Comparison of ENCODE assay signal across 14 cellular contexts in genomic region chr18:36811955-36812354, GRCh38.
"Had no signal": no experiment of that assay in that cellular context is flagged by ENCODE, and none has a peak within 500 bp of the region (broad histone marks: within the 10 kb centered on the region; RNA-seq: fewer than 3 reads in every experiment).

No MANE protein-coding gene starts in this region.

- H3K4me3 Mint-ChIP-seq: activated naive CD4-positive, alpha-beta T cell treated with anti-CD3 and anti-CD28 coated beads for 36 hours; activated naive CD8-positive, alpha-beta T cell treated with anti-CD3 and anti-CD28 coated beads, Interleukin-2, amount 50 U/mL, for 24 hours; activated T-helper 17 cell treated with anti-CD3 and anti-CD28 coated beads, Interleukin-2, amount 50 U/mL, for 72 hours; immature natural killer cell; neural crest cell had no signal

- H3K27me3 ChIP-seq: cardiac muscle cell, foreskin keratinocyte, ovary, transverse colon had no signal

- H3K9me3 ChIP-seq: ovary, transverse colon had no signal

- H3K27ac Mint-ChIP-seq: activated naive CD4-positive, alpha-beta T cell treated with anti-CD3 and anti-CD28 coated beads for 36 hours; activated naive CD8-positive, alpha-beta T cell treated with anti-CD3 and anti-CD28 coated beads, Interleukin-2, amount 50 U/mL, for 24 hours; activated T-helper 17 cell treated with anti-CD3 and anti-CD28 coated beads, Interleukin-2, amount 50 U/mL, for 72 hours; immature natural killer cell had no signal

- ATAC-seq: activated naive CD8-positive, alpha-beta T cell treated with anti-CD3 and anti-CD28 coated beads, Interleukin-2, amount 50 U/mL, for 24 hours; activated T-helper 17 cell treated with anti-CD3 and anti-CD28 coated beads, Interleukin-2, amount 50 U/mL, for 72 hours; foreskin keratinocyte had no signal

- H3K4me3 ChIP-seq: cardiac muscle cell, ovary, transverse colon had no signal

- H3K27ac ChIP-seq: cardiac muscle cell, epithelial cell of prostate, foreskin keratinocyte had no signal

- DNase-seq: activated CD4-positive, alpha-beta T cell treated with anti-CD3 and anti-CD28 coated beads, Interleukin-2, amount 50 U/mL, for 1 hour; activated naive CD4-positive, alpha-beta T cell treated with anti-CD3 and anti-CD28 coated beads for 36 hours; activated naive CD8-positive, alpha-beta T cell treated with anti-CD3 and anti-CD28 coated beads, Interleukin-2, amount 50 U/mL, for 24 hours; foreskin keratinocyte; immature natural killer cell; stimulated activated CD4-positive, alpha-beta T cell treated with anti-CD3 and anti-CD28 coated beads, Interleukin-12 subunit alpha, Interleukin-12 subunit beta, amount 100 ng/mL, for 4 hours; stimulated activated CD4-positive, alpha-beta T cell treated with anti-CD3 and anti-CD28 coated beads, Interleukin-2, amount 100 ng/mL, for 24 hours; T-helper 9 cell; transverse colon had no signal

- H3K27me3 Mint-ChIP-seq: activated naive CD8-positive, alpha-beta T cell treated with anti-CD3 and anti-CD28 coated beads, Interleukin-2, amount 50 U/mL, for 24 hours; activated T-helper 17 cell treated with anti-CD3 and anti-CD28 coated beads, Interleukin-2, amount 50 U/mL, for 72 hours had no signal

- H3K9me3 Mint-ChIP-seq: activated naive CD4-positive, alpha-beta T cell treated with anti-CD3 and anti-CD28 coated beads for 36 hours; activated naive CD8-positive, alpha-beta T cell treated with anti-CD3 and anti-CD28 coated beads, Interleukin-2, amount 50 U/mL, for 24 hours; activated T-helper 17 cell treated with anti-CD3 and anti-CD28 coated beads, Interleukin-2, amount 50 U/mL, for 72 hours; immature natural killer cell; neural crest cell had no signal

- H3K36me3 ChIP-seq: cardiac muscle cell, ovary, transverse colon had no signal
